ENCODE assay signal across 1 cellular context in genomic region chr17:47188799-47189731, GRCh38.
TF ChIP-seq lines count a peak whose summit lies in the region.

Gene CDC27, minus strand, starts transcription at chr17:47189295. Its CDS starts 123 bp downstream, at chr17:47189172.

TF ChIP-seq in K562, 482 proteins besides CTCF, POLR2A, EP300 and RAD21 (continued from another document and continues in another):
- TF ChIP-seq, protein P1, sequence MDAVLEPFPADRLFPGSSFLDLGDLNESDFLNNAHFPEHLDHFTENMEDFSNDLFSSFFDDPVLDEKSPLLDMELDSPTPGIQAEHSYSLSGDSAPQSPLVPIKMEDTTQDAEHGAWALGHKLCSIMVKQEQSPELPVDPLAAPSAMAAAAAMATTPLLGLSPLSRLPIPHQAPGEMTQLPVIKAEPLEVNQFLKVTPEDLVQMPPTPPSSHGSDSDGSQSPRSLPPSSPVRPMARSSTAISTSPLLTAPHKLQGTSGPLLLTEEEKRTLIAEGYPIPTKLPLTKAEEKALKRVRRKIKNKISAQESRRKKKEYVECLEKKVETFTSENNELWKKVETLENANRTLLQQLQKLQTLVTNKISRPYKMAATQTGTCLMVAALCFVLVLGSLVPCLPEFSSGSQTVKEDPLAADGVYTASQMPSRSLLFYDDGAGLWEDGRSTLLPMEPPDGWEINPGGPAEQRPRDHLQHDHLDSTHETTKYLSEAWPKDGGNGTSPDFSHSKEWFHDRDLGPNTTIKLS (IDR thresholded peaks at IDR 0.05; ENCODE audit: borderline replicate concordance, low read depth), result peak; percentile 96
- no peak; the same call in 1 of the 2 replicates for TF ChIP-seq STAG1 (CRISPR knock-in tag; IDR thresholded peaks at IDR 0.05; ENCODE audit: borderline replicate concordance)
- TF ChIP-seq ZNF431 (CRISPR knock-in tag; IDR thresholded peaks at IDR 0.05), result peak; percentile 71
- peak; percentile 66 for TF ChIP-seq ZNF263 (CRISPR knock-in tag; IDR thresholded peaks at IDR 0.05; ENCODE audit: borderline replicate concordance)
- TF ChIP-seq ZNF436 (CRISPR knock-in tag; IDR thresholded peaks at IDR 0.05), result no peak
- peak; percentile 83 for TF ChIP-seq NR2C2 (CRISPR knock-in tag; IDR thresholded peaks at IDR 0.05)
- peak; percentile 57 for TF ChIP-seq NR2C2 (tag; IDR thresholded peaks at IDR 0.05)
- TF ChIP-seq CBX1 (IDR thresholded peaks at IDR 0.05; ENCODE audit: low read depth), result peak; percentile 85; the same call in 1 of the 2 replicates
- TF ChIP-seq ZNF124 (CRISPR knock-in tag; IDR thresholded peaks at IDR 0.05), result no peak
- no peak for TF ChIP-seq ILK (tag; IDR thresholded peaks at IDR 0.05; ENCODE audit: borderline replicate concordance, low read depth)
- no peak for TF ChIP-seq NR2F6 (CRISPR knock-in tag; IDR thresholded peaks at IDR 0.05)
- TF ChIP-seq KDM4B (IDR thresholded peaks at IDR 0.05; ENCODE audit: borderline replicate concordance in 2 of 2, low read depth in 1 of 2), result 0 out of 4 replicates have a peak, but pooled peaks of 1 of the 2 experiments have one; percentile 40
- no peak for TF ChIP-seq ZNF561 (CRISPR knock-in tag; conservative IDR thresholded peaks at IDR 0.05)
- TF ChIP-seq RBM15 (IDR thresholded peaks at IDR 0.05; ENCODE audit: insufficient read depth, low read length), result no peak
- no peak for TF ChIP-seq KDM1A (IDR thresholded peaks at IDR 0.05)
- TF ChIP-seq ZNF707 (CRISPR knock-in tag; conservative IDR thresholded peaks at IDR 0.05), result no peak
- no peak for TF ChIP-seq ZNF717 (CRISPR knock-in tag; IDR thresholded peaks at IDR 0.05)
- TF ChIP-seq PRMT5 (CRISPR knock-in tag; IDR thresholded peaks at IDR 0.05), result 0 out of 2 replicates have a peak, but pooled peaks have one; percentile 75
- no peak for TF ChIP-seq ZNF589 (CRISPR knock-in tag; IDR thresholded peaks at IDR 0.05; ENCODE audit: low read depth)
- TF ChIP-seq ZFP36 (IDR thresholded peaks at IDR 0.05; ENCODE audit: low read depth, low read length, partially characterized antibody), result no peak
- no peak for TF ChIP-seq ZC3H11A (IDR thresholded peaks at IDR 0.05; ENCODE audit: low read depth, low read length)
- TF ChIP-seq, protein P2, sequence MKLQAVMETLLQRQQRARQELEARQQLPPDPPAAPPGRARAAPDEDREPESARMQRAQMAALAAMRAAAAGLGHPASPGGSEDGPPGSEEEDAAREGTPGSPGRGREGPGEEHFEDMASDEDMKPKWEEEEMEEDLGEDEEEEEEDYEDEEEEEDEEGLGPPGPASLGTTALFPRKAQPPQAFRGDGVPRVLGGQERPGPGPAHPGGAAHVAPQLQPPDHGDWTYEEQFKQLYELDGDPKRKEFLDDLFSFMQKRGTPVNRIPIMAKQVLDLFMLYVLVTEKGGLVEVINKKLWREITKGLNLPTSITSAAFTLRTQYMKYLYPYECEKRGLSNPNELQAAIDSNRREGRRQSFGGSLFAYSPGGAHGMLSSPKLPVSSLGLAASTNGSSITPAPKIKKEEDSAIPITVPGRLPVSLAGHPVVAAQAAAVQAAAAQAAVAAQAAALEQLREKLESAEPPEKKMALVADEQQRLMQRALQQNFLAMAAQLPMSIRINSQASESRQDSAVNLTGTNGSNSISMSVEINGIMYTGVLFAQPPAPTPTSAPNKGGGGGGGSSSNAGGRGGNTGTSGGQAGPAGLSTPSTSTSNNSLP (IDR thresholded peaks at IDR 0.05; ENCODE audit: borderline replicate concordance, low read depth, low read length), result peak; percentile 64; the same call in 1 of the 2 replicates
- no peak for TF ChIP-seq TSC22D4 (tag; IDR thresholded peaks at IDR 0.05)
- peak; percentile 65 for TF ChIP-seq SAP30 (IDR thresholded peaks at IDR 0.05; ENCODE audit: borderline replicate concordance, insufficient read depth, low read depth, low read length, poor library complexity, severe bottlenecking)
- TF ChIP-seq HNRNPL (IDR thresholded peaks at IDR 0.05; ENCODE audit: low read depth, low read length), result no peak
- no peak for TF ChIP-seq HMG20A (CRISPR knock-in tag; conservative IDR thresholded peaks at IDR 0.05)
- no peak for TF ChIP-seq PTBP1 (IDR thresholded peaks at IDR 0.05; ENCODE audit: low read depth, low read length)
- peak; percentile 60 to 74 for TF ChIP-seq E2F6 (IDR thresholded peaks at IDR 0.05; ENCODE audit: borderline replicate concordance in 1 of 2, extremely low read depth in 1 of 2, insufficient read depth in 1 of 2, insufficient read length in 1 of 2, low read depth in 1 of 2, low read length in 1 of 2, poor library complexity in 1 of 2, severe bottlenecking in 1 of 2)
- 0 out of 2 replicates have a peak, but pooled peaks have one; percentile 59 for TF ChIP-seq JUND (IDR thresholded peaks at IDR 0.05; ENCODE audit: borderline replicate concordance, low read depth, low read length)
- peak; percentile 26; the same call in 2 of the 3 replicates for TF ChIP-seq JUND (tag; IDR thresholded peaks at IDR 0.05; ENCODE audit: borderline replicate concordance, low read depth, low read length)
- peak in 1 of 2 experiments; percentile 22; a peak in 2 of 4 replicates for TF ChIP-seq SIN3A (IDR thresholded peaks at IDR 0.05; ENCODE audit: borderline replicate concordance in 2 of 2, control insufficient read depth in 1 of 2, low read depth in 2 of 2, low read length in 2 of 2)
- no peak for TF ChIP-seq BRCA1 (IDR thresholded peaks at IDR 0.05)
- no peak for TF ChIP-seq BRCA1 (CRISPR knock-in tag; IDR thresholded peaks at IDR 0.05)
- no peak for TF ChIP-seq THRAP3 (IDR thresholded peaks at IDR 0.05; ENCODE audit: borderline replicate concordance)
- no peak for TF ChIP-seq ZNF507 (tag; conservative IDR thresholded peaks at IDR 0.05)
- TF ChIP-seq ZNF778 (CRISPR knock-in tag; IDR thresholded peaks at IDR 0.05), result no peak
- no peak for TF ChIP-seq EHMT2 (IDR thresholded peaks at IDR 0.05)
- TF ChIP-seq, protein P3, sequence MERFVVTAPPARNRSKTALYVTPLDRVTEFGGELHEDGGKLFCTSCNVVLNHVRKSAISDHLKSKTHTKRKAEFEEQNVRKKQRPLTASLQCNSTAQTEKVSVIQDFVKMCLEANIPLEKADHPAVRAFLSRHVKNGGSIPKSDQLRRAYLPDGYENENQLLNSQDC (CRISPR knock-in tag; IDR thresholded peaks at IDR 0.05), result no peak
- TF ChIP-seq USF1 (CRISPR knock-in tag; IDR thresholded peaks at IDR 0.05), result no peak
- TF ChIP-seq ELF1 (tag; IDR thresholded peaks at IDR 0.05), result peak; percentile 38; the same call in 1 of the 2 replicates
- no peak for TF ChIP-seq ASH1L (IDR thresholded peaks at IDR 0.05; ENCODE audit: borderline replicate concordance, low read depth, partially characterized antibody)
- TF ChIP-seq, protein P4, sequence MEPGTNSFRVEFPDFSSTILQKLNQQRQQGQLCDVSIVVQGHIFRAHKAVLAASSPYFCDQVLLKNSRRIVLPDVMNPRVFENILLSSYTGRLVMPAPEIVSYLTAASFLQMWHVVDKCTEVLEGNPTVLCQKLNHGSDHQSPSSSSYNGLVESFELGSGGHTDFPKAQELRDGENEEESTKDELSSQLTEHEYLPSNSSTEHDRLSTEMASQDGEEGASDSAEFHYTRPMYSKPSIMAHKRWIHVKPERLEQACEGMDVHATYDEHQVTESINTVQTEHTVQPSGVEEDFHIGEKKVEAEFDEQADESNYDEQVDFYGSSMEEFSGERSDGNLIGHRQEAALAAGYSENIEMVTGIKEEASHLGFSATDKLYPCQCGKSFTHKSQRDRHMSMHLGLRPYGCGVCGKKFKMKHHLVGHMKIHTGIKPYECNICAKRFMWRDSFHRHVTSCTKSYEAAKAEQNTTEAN (CRISPR knock-in tag; IDR thresholded peaks at IDR 0.05), result peak; percentile 91; the same call in 1 of the 2 replicates
- no peak for TF ChIP-seq CTBP1 (IDR thresholded peaks at IDR 0.05; ENCODE audit: borderline replicate concordance)
- TF ChIP-seq RBM14 (IDR thresholded peaks at IDR 0.05; ENCODE audit: borderline replicate concordance, insufficient read depth, low read depth, low read length), result no peak
- TF ChIP-seq, protein P5, sequence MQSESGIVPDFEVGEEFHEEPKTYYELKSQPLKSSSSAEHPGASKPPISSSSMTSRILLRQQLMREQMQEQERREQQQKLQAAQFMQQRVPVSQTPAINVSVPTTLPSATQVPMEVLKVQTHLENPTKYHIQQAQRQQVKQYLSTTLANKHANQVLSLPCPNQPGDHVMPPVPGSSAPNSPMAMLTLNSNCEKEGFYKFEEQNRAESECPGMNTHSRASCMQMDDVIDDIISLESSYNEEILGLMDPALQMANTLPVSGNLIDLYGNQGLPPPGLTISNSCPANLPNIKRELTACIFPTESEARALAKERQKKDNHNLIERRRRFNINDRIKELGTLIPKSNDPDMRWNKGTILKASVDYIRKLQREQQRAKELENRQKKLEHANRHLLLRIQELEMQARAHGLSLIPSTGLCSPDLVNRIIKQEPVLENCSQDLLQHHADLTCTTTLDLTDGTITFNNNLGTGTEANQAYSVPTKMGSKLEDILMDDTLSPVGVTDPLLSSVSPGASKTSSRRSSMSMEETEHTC (IDR thresholded peaks at IDR 0.05), result no peak
- TF ChIP-seq XRCC3 (IDR thresholded peaks at IDR 0.05), result no peak
- TF ChIP-seq, protein P6, sequence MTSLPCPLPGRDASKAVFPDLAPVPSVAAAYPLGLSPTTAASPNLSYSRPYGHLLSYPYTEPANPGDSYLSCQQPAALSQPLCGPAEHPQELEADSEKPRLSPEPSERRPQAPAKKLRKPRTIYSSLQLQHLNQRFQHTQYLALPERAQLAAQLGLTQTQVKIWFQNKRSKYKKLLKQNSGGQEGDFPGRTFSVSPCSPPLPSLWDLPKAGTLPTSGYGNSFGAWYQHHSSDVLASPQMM (CRISPR knock-in tag; IDR thresholded peaks at IDR 0.05), result no peak
- no peak for TF ChIP-seq ZNF217 (CRISPR knock-in tag; IDR thresholded peaks at IDR 0.05)
- TF ChIP-seq PURB (CRISPR knock-in tag; IDR thresholded peaks at IDR 0.05; ENCODE audit: low read depth), result no peak
- TF ChIP-seq SMAD4 (CRISPR knock-in tag; conservative IDR thresholded peaks at IDR 0.05), result peak; percentile 18; the same call in 1 of the 2 replicates
- no peak for TF ChIP-seq PRPF4 (IDR thresholded peaks at IDR 0.05; ENCODE audit: insufficient read depth, low read depth, low read length, poor library complexity, severe bottlenecking)
- no peak for TF ChIP-seq MED1 (CRISPR knock-in tag; IDR thresholded peaks at IDR 0.05; ENCODE audit: borderline replicate concordance)
- TF ChIP-seq, protein P7, sequence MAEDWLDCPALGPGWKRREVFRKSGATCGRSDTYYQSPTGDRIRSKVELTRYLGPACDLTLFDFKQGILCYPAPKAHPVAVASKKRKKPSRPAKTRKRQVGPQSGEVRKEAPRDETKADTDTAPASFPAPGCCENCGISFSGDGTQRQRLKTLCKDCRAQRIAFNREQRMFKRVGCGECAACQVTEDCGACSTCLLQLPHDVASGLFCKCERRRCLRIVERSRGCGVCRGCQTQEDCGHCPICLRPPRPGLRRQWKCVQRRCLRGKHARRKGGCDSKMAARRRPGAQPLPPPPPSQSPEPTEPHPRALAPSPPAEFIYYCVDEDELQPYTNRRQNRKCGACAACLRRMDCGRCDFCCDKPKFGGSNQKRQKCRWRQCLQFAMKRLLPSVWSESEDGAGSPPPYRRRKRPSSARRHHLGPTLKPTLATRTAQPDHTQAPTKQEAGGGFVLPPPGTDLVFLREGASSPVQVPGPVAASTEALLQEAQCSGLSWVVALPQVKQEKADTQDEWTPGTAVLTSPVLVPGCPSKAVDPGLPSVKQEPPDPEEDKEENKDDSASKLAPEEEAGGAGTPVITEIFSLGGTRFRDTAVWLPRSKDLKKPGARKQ (CRISPR knock-in tag; IDR thresholded peaks at IDR 0.05), result no peak
- TF ChIP-seq ZBTB12 (CRISPR knock-in tag; IDR thresholded peaks at IDR 0.05), result no peak
- no peak for TF ChIP-seq BCL6 (CRISPR knock-in tag; IDR thresholded peaks at IDR 0.05)
- TF ChIP-seq PHF21A (IDR thresholded peaks at IDR 0.05; ENCODE audit: borderline replicate concordance, low read depth), result no peak
- TF ChIP-seq PCBP2 (IDR thresholded peaks at IDR 0.05; ENCODE audit: low read depth, low read length, poor library complexity, severe bottlenecking), result no peak
- no peak for TF ChIP-seq MAFK (IDR thresholded peaks at IDR 0.05; ENCODE audit: low read length)
- no peak; a peak in 1 of 3 replicates for TF ChIP-seq CBX3 (IDR thresholded peaks at IDR 0.05; ENCODE audit: borderline replicate concordance in 1 of 2, low read length in 2 of 2)
- peak in 1 of 2 experiments; percentile 38; a peak in 1 of 4 replicates for TF ChIP-seq TRIM24 (IDR thresholded peaks at IDR 0.05)
- TF ChIP-seq, protein P8, sequence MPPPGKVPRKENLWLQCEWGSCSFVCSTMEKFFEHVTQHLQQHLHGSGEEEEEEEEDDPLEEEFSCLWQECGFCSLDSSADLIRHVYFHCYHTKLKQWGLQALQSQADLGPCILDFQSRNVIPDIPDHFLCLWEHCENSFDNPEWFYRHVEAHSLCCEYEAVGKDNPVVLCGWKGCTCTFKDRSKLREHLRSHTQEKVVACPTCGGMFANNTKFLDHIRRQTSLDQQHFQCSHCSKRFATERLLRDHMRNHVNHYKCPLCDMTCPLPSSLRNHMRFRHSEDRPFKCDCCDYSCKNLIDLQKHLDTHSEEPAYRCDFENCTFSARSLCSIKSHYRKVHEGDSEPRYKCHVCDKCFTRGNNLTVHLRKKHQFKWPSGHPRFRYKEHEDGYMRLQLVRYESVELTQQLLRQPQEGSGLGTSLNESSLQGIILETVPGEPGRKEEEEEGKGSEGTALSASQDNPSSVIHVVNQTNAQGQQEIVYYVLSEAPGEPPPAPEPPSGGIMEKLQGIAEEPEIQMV (tag; conservative IDR thresholded peaks at IDR 0.05; ENCODE audit: low read depth), result no peak
- no peak for TF ChIP-seq NFYB (IDR thresholded peaks at IDR 0.05; ENCODE audit: extremely low read depth, insufficient read length)
- peak; percentile 83; the same call in 1 of the 2 replicates for TF ChIP-seq SREBF1 (IDR thresholded peaks at IDR 0.05; ENCODE audit: borderline replicate concordance, low read depth, low read length)
